Comparison of ENCODE assay signal across 8 cellular contexts in the genomic region with DNA sequence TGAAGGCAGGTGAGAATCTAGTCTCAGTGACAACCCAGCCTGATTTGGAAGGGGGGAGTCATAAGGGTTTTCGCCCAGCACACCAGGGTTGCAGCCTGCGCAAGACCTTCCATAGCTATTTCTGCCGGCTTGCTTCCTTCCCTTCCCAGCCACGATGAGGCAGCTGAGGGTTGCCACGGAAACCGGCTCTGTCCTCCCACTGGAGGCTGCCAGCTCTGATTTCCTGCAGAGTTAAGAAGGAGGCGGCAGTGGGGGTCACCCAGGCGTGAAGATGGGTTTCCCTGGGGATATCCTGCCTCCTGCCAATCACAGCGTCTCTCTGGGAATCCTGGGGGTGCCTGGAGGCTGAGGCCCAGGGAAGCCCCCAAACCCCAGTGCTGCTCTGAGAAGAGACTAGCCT. TPM values are rescaled to one million over a fixed set of nuclear protein-coding genes. Genes with fewer than 3 reads are reported as not detected.
DNase-seq lines count a peak whose midpoint lies in the region; ATAC-seq, FAIRE-seq and TF ChIP-seq lines count a peak whose summit lies in the region.

No MANE protein-coding gene starts in this region.

- H3K4me1 Mint-ChIP-seq in Calu3 (ENCODE audit: low read depth, unreplicated experiment) (no peaks in the 10 kb centered on the region), CD14-positive monocyte (no peaks in the 10 kb centered on the region)

- H3K27ac Mint-ChIP-seq in Calu3 (ENCODE audit: unreplicated experiment) (no peak overlapping the region), CD14-positive monocyte (no peak overlapping the region)

- POLR2A ChIA-PET in K562 (lab: Yijun Ruan, JAX): no interaction called here

- no peak overlapping the region for H3K4me3 Mint-ChIP-seq in Calu3 (ENCODE audit: low read depth, unreplicated experiment)
- no peak overlapping the region for H3K4me3 Mint-ChIP-seq in CD14-positive monocyte

- CTCF ChIA-PET in K562 (lab: Yijun Ruan, JAX; ENCODE audit: low intra/inter-chr PET ratio): interaction anchor here (1.1 kb wide), 1 partner anchor 171 kb away, joined by 3 read pairs; no protein-coding TSS in a partner anchor
- CTCF ChIA-PET in Calu3 (lab: Charles Lee): interaction anchor here (0.7 to 1.3 kb wide), 3 partner anchors 103 to 259 kb away, joined by 3 to 4 read pairs (median 4); no protein-coding TSS in a partner anchor

- no peaks in the 10 kb centered on the region for H3K36me3 Mint-ChIP-seq in Calu3 (ENCODE audit: insufficient read depth, unreplicated experiment)
- H3K36me3 Mint-ChIP-seq in CD14-positive monocyte: no peaks in the 10 kb centered on the region

- in situ Hi-C loops in K562 (cut with MboI): no loop called here

- no peaks in the 10 kb centered on the region for H3K9me1 ChIP-seq in K562 (ENCODE audit: control insufficient read depth, insufficient read depth, low read length)

- TF ChIP-seq CTCF in K562 (IDR thresholded peaks at IDR 0.05 in 2 of 3, conservative IDR thresholded peaks at IDR 0.05 in 1 of 3; ENCODE audit: insufficient read depth in 2 of 3, low read depth in 1 of 3, low read length in 3 of 3) (no peak), Calu3 (IDR thresholded peaks at IDR 0.05; ENCODE audit: unreplicated experiment) (no peak), CD14-positive monocyte (IDR thresholded peaks at IDR 0.05) (no peak)

- H3K27me3 Mint-ChIP-seq in Calu3 (ENCODE audit: unreplicated experiment) (peaks cover 8% of the 10 kb centered on the region), CD14-positive monocyte (ENCODE audit: low read depth in 3 of 3) (peaks cover 17 to 33% (median 24%) of the 10 kb centered on the region in 3 donors)

- DNase-seq in DMS79 (lab: John Stamatoyannopoulos, UW): peak; percentile 47
- DNase-seq in NCI-H187 (lab: John Stamatoyannopoulos, UW): peak; percentile 4 to 30
- DNase-seq in K562 (ENCODE audit: extremely low read depth in 1 of 4, low spot score in 3 of 4): no peak
- peak; percentile 32 for DNase-seq in midbrain (lab: John Stamatoyannopoulos, UW)
- no peak for DNase-seq in Calu3
- no peak for DNase-seq in CD14-positive monocyte (ENCODE audit: low spot score)

- H3K9me3 Mint-ChIP-seq in Calu3 (ENCODE audit: low read depth, unreplicated experiment): no peaks in the 10 kb centered on the region
- H3K9me3 Mint-ChIP-seq in CD14-positive monocyte: peaks cover 0 to 5% (median 0%) of the 10 kb centered on the region in 7 donors

- H3K36me3 ChIP-seq in K562 (ENCODE audit: control insufficient read depth, insufficient read depth, low read length): no peaks in the 10 kb centered on the region

- TF ChIP-seq EP300 in K562 (IDR thresholded peaks at IDR 0.05; ENCODE audit: low read length): no peak

- FAIRE-seq in K562 (lab: Jason Lieb, UNC): no peak

- no peaks in the 10 kb centered on the region for H3K9me3 ChIP-seq in K562 (replicated peaks; ENCODE audit: control insufficient read depth, insufficient read depth, low read depth, low read length)

- no TSS peak for BruUV-seq in K562 (replicated peaks; lab: Mats Ljungman, UMichigan)
- no TSS peak for BruUV-seq in Calu3 (replicated peaks; lab: Mats Ljungman, UMichigan)

- no peaks in the 10 kb centered on the region; a peak in 1 of 5 replicates for H3K4me1 ChIP-seq in K562 (replicated peaks in 1 of 2; ENCODE audit: control insufficient read depth in 2 of 2, insufficient read depth in 2 of 2, low read length in 2 of 2)

- intact Hi-C loops in K562 (cut with micrococcal nuclease) (no loop called here), Calu3 (cut with micrococcal nuclease; ENCODE audit: unreplicated experiment) (no loop called here), CD14-positive monocyte (cut with micrococcal nuclease) (no loop called here)

- H3K4me3 ChIP-seq in K562: no peak overlapping the region

- H2AFZ ChIP-seq in K562 (ENCODE audit: low read depth, low read length): no peak overlapping the region

- 0% methylated on average over 9 of the region's 9 CpGs for WGBS in K562 (ENCODE audit: insufficient coverage, low coverage, missing lambda C conversion rate)

- H3K27me3 ChIP-seq in K562 (ENCODE audit: control insufficient read depth in 2 of 2, insufficient read depth in 2 of 2, low read length in 2 of 2): peaks cover 15 to 33% of the 10 kb centered on the region in 2 experiments; a peak in 4 of 5 replicates

- no peaks in the 10 kb centered on the region; the same call in 1 of the 2 replicates for H4K20me1 ChIP-seq in K562 (replicated peaks; ENCODE audit: control insufficient read depth, insufficient read depth, low read length)

- no peak for TF ChIP-seq RAD21 in K562 (CRISPR knock-in tag; conservative IDR thresholded peaks at IDR 0.05 in 1 of 2, IDR thresholded peaks at IDR 0.05 in 1 of 2)

- no peaks in the 10 kb centered on the region for H3K79me2 ChIP-seq in K562 (ENCODE audit: control insufficient read depth, insufficient read depth, low read length)

- H3K4me2 ChIP-seq in K562 (ENCODE audit: insufficient read depth, low read length): no peak overlapping the region

- H3K27ac ChIP-seq in K562 (ENCODE audit: extremely low read depth, low read depth, low read length): no peak overlapping the region

- no peak for TF ChIP-seq POLR2A in K562 (conservative IDR thresholded peaks at IDR 0.05)

- H3K9ac ChIP-seq in K562 (ENCODE audit: insufficient read depth in 1 of 2, low read depth in 2 of 2, low read length in 2 of 2): no peak overlapping the region

- no peak for ATAC-seq in K562
- ATAC-seq in GM18870 (IDR thresholded peaks at IDR 0.05; ENCODE audit: unreplicated experiment): no peak
- no peak for ATAC-seq in GM19397 (IDR thresholded peaks at IDR 0.05; ENCODE audit: unreplicated experiment)

TF ChIP-seq in K562, 482 proteins besides CTCF, POLR2A, EP300 and RAD21:
- TF ChIP-seq NRF1 (conservative IDR thresholded peaks at IDR 0.05 in 1 of 2, IDR thresholded peaks at IDR 0.05 in 1 of 2) (0 out of 4 replicates have a peak, but pooled peaks of 1 of the 2 experiments have one; percentile 21), RFX1 (IDR thresholded peaks at IDR 0.05) (peak; percentile 48; the same call in 1 of the 2 replicates), MYNN (IDR thresholded peaks at IDR 0.05) (no peak), MYNN (CRISPR knock-in tag; IDR thresholded peaks at IDR 0.05) (no peak)

RNA-seq across cellular contexts. Expression of gene KCNB1, which starts 23.1 kb away (rescaled TPM):
- not detected in 2 replicates for total RNA-seq in K562 (2011; cell fraction: chromatin; rRNA removed; ENCODE audit: low replicate concordance)
- not detected in 2 replicates for total RNA-seq in K562 (2011; cell fraction: nucleolus; rRNA removed)
- total RNA-seq in K562 (2011; cell fraction: nucleoplasm; rRNA removed): not detected in 2 replicates
- not detected in 2 replicates for total RNA-seq in K562 (2014; rRNA removed)
- not detected in 2 replicates for total RNA-seq in K562 (2014; rRNA removed; fragmentation: Illumina TruSeq; extraction: Trizol)
- total RNA-seq in K562 (2015; rRNA removed; fragmentation: Illumina TruSeq; extraction: Trizol): not detected in 2 replicates
- 0.02 TPM in 1 of 2 replicates, not detected in the other for total RNA-seq in K562 (2021)
- not detected in 2 replicates for polyA plus RNA-seq in K562 (2011; rRNA removed)
- not detected in 2 replicates for polyA plus RNA-seq in K562 (2011; cell fraction: cytosol; rRNA removed)
- not detected in 2 replicates for polyA plus RNA-seq in K562 (2011; cell fraction: nucleus; rRNA removed)
- polyA plus RNA-seq in K562 (2012): 0.03 and 0.04 TPM in 2 replicates
- not detected in 2 replicates for polyA plus RNA-seq in K562 (2014; fragmentation: Illumina TruSeq; extraction: Trizol)
- under 1 TPM; 0.01 to 0.06 TPM for polyA plus RNA-seq in K562 (2014; fragmentation: Nextera tagmentation; extraction: Ambion mirVana)
- polyA plus RNA-seq in K562 (2014; rRNA removed): not detected in 2 replicates
- not detected in 2 replicates for polyA minus RNA-seq in K562 (2011; rRNA and poly(A)+ RNA removed)
- not detected in 2 replicates for polyA minus RNA-seq in K562 (2011; cell fraction: cytosol; rRNA and poly(A)+ RNA removed)
- not detected in 2 replicates for polyA minus RNA-seq in K562 (2011; cell fraction: nucleus; rRNA and poly(A)+ RNA removed)
- total RNA-seq in Calu3 (2022): not detected in 2 replicates
- polyA plus RNA-seq in CD14-positive monocyte: not detected

Comparison
In these comparisons a context has a peak if more than half of its experiments do, and no peak if none do; other contexts are left out.
1. DNase-seq: peak in DMS79 (single experiment), NCI-H187 (2 of 2) and midbrain (single experiment); none in K562 (0 of 4), Calu3 (single experiment) and CD14-positive monocyte (single experiment).